Comparison of ENCODE assay signal across 32 cellular contexts in the genomic region with DNA sequence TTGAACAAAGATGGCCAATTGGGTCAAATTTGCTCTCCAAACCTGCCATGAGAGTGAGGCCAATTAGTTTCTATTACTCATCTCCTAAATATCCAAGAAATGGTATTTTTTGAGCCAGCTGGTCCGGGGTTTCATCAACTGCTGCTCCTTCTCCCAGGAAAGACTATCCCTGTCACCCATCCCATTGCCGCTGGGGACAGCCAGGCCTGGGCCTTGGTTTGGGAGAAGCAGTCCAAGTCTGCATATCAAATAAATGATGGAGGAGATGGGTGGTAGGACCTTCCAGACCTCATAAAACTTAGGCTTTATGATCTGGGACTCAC.
"Had no signal": no experiment of that assay in that cellular context is flagged by ENCODE, and none has a peak within 500 bp of the region (broad histone marks: within the 10 kb centered on the region; RNA-seq: fewer than 3 reads in every experiment).

No MANE protein-coding gene starts in this region.

- H3K27ac Mint-ChIP-seq: activated CD4-positive, alpha-beta memory T cell treated with anti-CD3 and anti-CD28 coated beads, Interleukin-2, amount 10 ng/mL, durations not matched to agents 7 days and 5 days; activated CD4-positive, alpha-beta T cell treated with anti-CD3 and anti-CD28 coated beads, Interleukin-2, amount 10 ng/mL, durations not matched to agents 7 days and 5 days; activated naive CD4-positive, alpha-beta T cell treated with anti-CD3 and anti-CD28 coated beads, Interleukin-2, amount 10 ng/mL, durations not matched to agents 7 days and 5 days; activated naive CD4-positive, alpha-beta T cell treated with anti-CD3 and anti-CD28 coated beads, Interleukin-2, amount 50 U/mL, for 72 hours; activated naive CD8-positive, alpha-beta T cell treated with anti-CD3 and anti-CD28 coated beads, Interleukin-2, amount 10 ng/mL, durations not matched to agents 7 days and 5 days; activated T-cell treated with anti-CD3 and anti-CD28 coated beads, Interleukin-2, amount 50 U/mL, for 24 hours; activated T-cell treated with anti-CD3 and anti-CD28 coated beads, Interleukin-2, amount 50 U/mL, for 72 hours; brain; dendritic cell treated with granulocyte-macrophage colony-stimulating factor and Interleukin-4, amounts not matched to agents 40 ng/mL and 50 ng/mL, for 4 days; endodermal cell; T-cell; T-helper 1 cell treated with Interleukin-12 subunit alpha and Interleukin-12 subunit beta and Interleukin-4 antibody, amounts not matched to agents 30 μg/mL and 1 μg/mL, for 36 hours; T-helper 2 cell treated with Interferon-gamma antibody and Interleukin-4, amounts not matched to agents 5 μg/mL and 100 μg/mL, for 36 hours had no signal

- H3K9me3 ChIP-seq: ascending aorta, breast epithelium, colonic mucosa, heart left ventricle had no signal

- H3K4me1 Mint-ChIP-seq: activated CD4-positive, alpha-beta memory T cell treated with anti-CD3 and anti-CD28 coated beads, Interleukin-2, amount 10 ng/mL, durations not matched to agents 7 days and 5 days; activated CD4-positive, alpha-beta T cell treated with anti-CD3 and anti-CD28 coated beads, Interleukin-2, amount 10 ng/mL, durations not matched to agents 7 days and 5 days; activated naive CD4-positive, alpha-beta T cell treated with anti-CD3 and anti-CD28 coated beads, Interleukin-2, amount 10 ng/mL, durations not matched to agents 7 days and 5 days; activated naive CD8-positive, alpha-beta T cell treated with anti-CD3 and anti-CD28 coated beads, Interleukin-2, amount 10 ng/mL, durations not matched to agents 7 days and 5 days; brain; T-cell had no signal

- ATAC-seq: activated naive CD4-positive, alpha-beta T cell treated with anti-CD3 and anti-CD28 coated beads, Interleukin-2, amount 50 U/mL, for 72 hours; activated T-cell treated with anti-CD3 and anti-CD28 coated beads, Interleukin-2, amount 50 U/mL, for 72 hours; esophagus mucosa; heart left ventricle; T-cell had no signal

- H3K4me3 Mint-ChIP-seq: activated CD4-positive, alpha-beta memory T cell treated with anti-CD3 and anti-CD28 coated beads, Interleukin-2, amount 10 ng/mL, durations not matched to agents 7 days and 5 days; activated CD4-positive, alpha-beta T cell treated with anti-CD3 and anti-CD28 coated beads, Interleukin-2, amount 10 ng/mL, durations not matched to agents 7 days and 5 days; activated naive CD4-positive, alpha-beta T cell treated with anti-CD3 and anti-CD28 coated beads, Interleukin-2, amount 10 ng/mL, durations not matched to agents 7 days and 5 days; activated naive CD8-positive, alpha-beta T cell treated with anti-CD3 and anti-CD28 coated beads, Interleukin-2, amount 10 ng/mL, durations not matched to agents 7 days and 5 days; activated T-cell treated with anti-CD3 and anti-CD28 coated beads, Interleukin-2, amount 50 U/mL, for 24 hours; activated T-cell treated with anti-CD3 and anti-CD28 coated beads, Interleukin-2, amount 50 U/mL, for 72 hours; brain; dendritic cell treated with granulocyte-macrophage colony-stimulating factor and Interleukin-4, amounts not matched to agents 40 ng/mL and 50 ng/mL, for 4 days; endodermal cell; T-cell; T-helper 1 cell treated with Interleukin-12 subunit alpha and Interleukin-12 subunit beta and Interleukin-4 antibody, amounts not matched to agents 30 μg/mL and 1 μg/mL, for 36 hours; T-helper 2 cell treated with Interferon-gamma antibody and Interleukin-4, amounts not matched to agents 5 μg/mL and 100 μg/mL, for 36 hours had no signal

- DNase-seq: activated CD4-positive, alpha-beta memory T cell treated with anti-CD3 and anti-CD28 coated beads, Interleukin-2, amount 10 ng/mL, durations not matched to agents 7 days and 5 days; activated CD4-positive, alpha-beta T cell treated with anti-CD3 and anti-CD28 coated beads for 1 hour; activated CD4-positive, alpha-beta T cell treated with anti-CD3 and anti-CD28 coated beads for 4 hours; activated CD4-positive, alpha-beta T cell treated with anti-CD3 and anti-CD28 coated beads, Interleukin-2, amount 10 ng/mL, durations not matched to agents 7 days and 5 days; activated CD4-positive, alpha-beta T cell treated with anti-CD3 and anti-CD28 coated beads, Interleukin-2, amount 50 U/mL, for 4 hours; activated CD8-positive, alpha-beta memory T cell treated with anti-CD3 and anti-CD28 coated beads, Interleukin-2, amount 50 U/mL, for 48 hours; activated gamma-delta T cell; activated naive CD4-positive, alpha-beta T cell; activated naive CD4-positive, alpha-beta T cell treated with anti-CD3 and anti-CD28 coated beads, Interleukin-2, amount 10 ng/mL, durations not matched to agents 7 days and 5 days; activated naive CD8-positive, alpha-beta T cell treated with anti-CD3 and anti-CD28 coated beads, Interleukin-2, amount 10 ng/mL, durations not matched to agents 7 days and 5 days; activated T-cell treated with anti-CD3 and anti-CD28 coated beads for 4 hours; activated T-cell treated with anti-CD3 and anti-CD28 coated beads, Interleukin-2, amount 50 U/mL, for 24 hours; activated T-cell treated with anti-CD3 and anti-CD28 coated beads, Interleukin-2, amount 50 U/mL, for 72 hours; central memory CD4-positive, alpha-beta T cell; cerebellar nuclear complex; colonic mucosa; dorsolateral prefrontal cortex; effector memory CD4-positive, alpha-beta T cell; endodermal cell; foreskin fibroblast; T-cell; T1000 had no signal

- H3K27ac ChIP-seq: ascending aorta, breast epithelium, cardiac muscle cell, colonic mucosa, heart left ventricle had no signal

- H3K36me3 Mint-ChIP-seq: activated naive CD4-positive, alpha-beta T cell treated with anti-CD3 and anti-CD28 coated beads, Interleukin-2, amount 10 ng/mL, durations not matched to agents 7 days and 5 days; activated naive CD4-positive, alpha-beta T cell treated with anti-CD3 and anti-CD28 coated beads, Interleukin-2, amount 50 U/mL, for 72 hours; activated naive CD8-positive, alpha-beta T cell treated with anti-CD3 and anti-CD28 coated beads, Interleukin-2, amount 10 ng/mL, durations not matched to agents 7 days and 5 days; brain; T-cell had no signal

- H3K27me3 Mint-ChIP-seq: activated T-cell treated with anti-CD3 and anti-CD28 coated beads, Interleukin-2, amount 50 U/mL, for 24 hours had no signal
